11 cellular contexts compared by ENCODE assay signal in the genomic region with DNA sequence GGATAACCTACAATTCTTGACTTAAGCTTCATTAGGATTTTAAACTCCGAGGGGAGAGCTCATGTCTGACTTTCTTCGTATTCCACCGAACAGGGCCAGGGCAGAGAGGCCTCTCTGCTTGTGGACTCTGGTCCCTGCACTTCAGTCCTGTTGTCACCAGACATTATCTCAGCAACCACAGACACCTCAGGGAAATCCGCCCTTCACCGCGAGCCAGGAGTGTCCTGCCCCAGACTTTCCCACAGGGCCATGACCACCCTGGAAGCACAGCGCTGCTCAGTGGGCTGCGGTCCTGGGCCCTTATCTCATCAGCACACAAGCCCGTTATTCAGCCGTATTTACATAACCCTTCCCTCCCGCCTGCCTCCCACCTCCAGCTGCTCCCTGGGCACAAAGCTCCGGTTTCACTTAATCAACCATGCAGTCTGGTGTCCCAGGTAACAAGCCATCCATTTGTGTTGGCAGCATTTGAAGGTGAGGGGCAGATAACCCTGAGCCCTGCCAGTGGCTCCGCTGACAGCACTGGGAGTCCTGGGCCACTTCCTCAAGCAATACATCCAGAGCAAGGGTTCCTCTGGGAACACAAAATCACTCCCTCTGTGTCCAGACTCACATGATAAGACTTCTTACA.
DNase-seq lines count a peak whose midpoint lies in the region; ATAC-seq and TF ChIP-seq lines count a peak whose summit lies in the region.
"Had no signal": no experiment of that assay in that cellular context is flagged by ENCODE, and none has a peak within 500 bp of the region (broad histone marks: within the 10 kb centered on the region; RNA-seq: fewer than 3 reads in every experiment).

No MANE protein-coding gene starts in this region.

- H3K27ac ChIP-seq in heart right ventricle (peak overlapping the region in 3 of 10 donors; percentile 37 to 58 (median 39)), testis (no peak overlapping the region), osteoblast (ENCODE audit: low read depth, low read length) (no peak overlapping the region)

- H3K79me2 ChIP-seq in osteoblast (ENCODE audit: insufficient read depth, low read length): no peaks in the 10 kb centered on the region

- no peak overlapping the region for H3K27ac Mint-ChIP-seq in effector memory CD8-positive, alpha-beta T cell
- H3K27ac Mint-ChIP-seq: activated T-helper 2 cell treated with anti-CD3 and anti-CD28 coated beads, Interferon-gamma antibody, Interleukin-2, Interleukin-4, amounts not matched to agents 10 μg/mL and 5 μg/mL and 100 μg/mL, durations not matched to agents 14 hours and 24 hours and 36 hours; natural killer cell had no signal

- peaks cover 0 to 16% of the 10 kb centered on the region in 2 donors for H3K27me3 Mint-ChIP-seq in effector memory CD8-positive, alpha-beta T cell

- TF ChIP-seq CTCF in heart right ventricle (IDR thresholded peaks at IDR 0.05) (no peak), testis (IDR thresholded peaks at IDR 0.05) (no peak), osteoblast (IDR thresholded peaks at IDR 0.05; ENCODE audit: extremely low read depth, low read depth, low read length) (no peak)

- no peak overlapping the region for H3K4me3 ChIP-seq in heart right ventricle
- no peak overlapping the region for H3K4me3 ChIP-seq in testis
- H3K4me3 ChIP-seq in osteoblast (ENCODE audit: insufficient read depth, low read length): no peak overlapping the region

- no peak overlapping the region for H2AFZ ChIP-seq in osteoblast (ENCODE audit: low read length)

- DNase-seq in NCI-H1105 (lab: John Stamatoyannopoulos, UW) (peak; percentile 34), NCI-H82 treated with DMSO at 0.1 percent for 48 hours (lab: John Stamatoyannopoulos, UW; ENCODE audit: unreplicated experiment) (peak; percentile 59), heart right ventricle (peak in 1 of 2 donors; percentile 24), testis (peak; percentile 58), osteoblast (ENCODE audit: insufficient read length, low spot score, missing footprints) (no peak), NOMO-1 (lab: John Stamatoyannopoulos, UW; ENCODE audit: unreplicated experiment in 2 of 2) (no peak), amygdala (lab: John Stamatoyannopoulos, UW) (no peak)
- DNase-seq in effector memory CD8-positive, alpha-beta T cell: no peak
- DNase-seq: natural killer cell, SW 1271 had no signal

- H3K36me3 ChIP-seq in heart right ventricle (no peaks in the 10 kb centered on the region), testis (ENCODE audit: low read depth, missing control alignments) (no peaks in the 10 kb centered on the region), osteoblast (ENCODE audit: insufficient read depth, low read length) (no peaks in the 10 kb centered on the region)

- ATAC-seq in heart right ventricle: peak in 7 of 8 donors; percentile 46 to 76 (median 72)
- no peak for ATAC-seq in effector memory CD8-positive, alpha-beta T cell (replicated peaks)

- 20 to 23% methylated on average over 13 of the region's 13 CpGs for WGBS in heart right ventricle, 2 donors
- WGBS in testis, 2 donors: 11 to 18% methylated on average over 5 to 13 of the region's 13 CpGs

- no peak for TF ChIP-seq POLR2A in testis (IDR thresholded peaks at IDR 0.05)

- H3K4me2 ChIP-seq in osteoblast (ENCODE audit: insufficient read depth, low read length): no peak overlapping the region

- H4K20me1 ChIP-seq in osteoblast (ENCODE audit: insufficient read depth, low read length): no peaks in the 10 kb centered on the region

- H3K4me1 Mint-ChIP-seq in effector memory CD8-positive, alpha-beta T cell (ENCODE audit: low read depth in 2 of 2): peaks cover 0 to 5% of the 10 kb centered on the region in 2 donors

- H3K9me3 ChIP-seq in heart right ventricle: peaks cover 0 to 7% (median 0%) of the 10 kb centered on the region in 11 donors
- no peaks in the 10 kb centered on the region for H3K9me3 ChIP-seq in testis
- no peaks in the 10 kb centered on the region for H3K9me3 ChIP-seq in osteoblast (ENCODE audit: low read depth, low read length)

- H3K9me3 Mint-ChIP-seq in effector memory CD8-positive, alpha-beta T cell: no peaks in the 10 kb centered on the region
- H3K9me3 Mint-ChIP-seq: activated T-helper 2 cell treated with anti-CD3 and anti-CD28 coated beads, Interferon-gamma antibody, Interleukin-2, Interleukin-4, amounts not matched to agents 10 μg/mL and 5 μg/mL and 100 μg/mL, durations not matched to agents 14 hours and 24 hours and 36 hours; natural killer cell had no signal

- H3K27me3 ChIP-seq in heart right ventricle: peaks cover 0 to 56% (median 35%) of the 10 kb centered on the region in 7 donors
- no peaks in the 10 kb centered on the region for H3K27me3 ChIP-seq in testis
- H3K27me3 ChIP-seq in osteoblast (ENCODE audit: insufficient read depth, low read length): peaks cover 7% of the 10 kb centered on the region

- no peak overlapping the region for H3K4me3 Mint-ChIP-seq in effector memory CD8-positive, alpha-beta T cell
- H3K4me3 Mint-ChIP-seq: natural killer cell had no signal

- intact Hi-C loops in heart right ventricle (cut with DNase I) (no loop called here), testis (cut with DNase I; ENCODE audit: low total_unique reads) (loop anchor here (5.0 kb wide), 1 partner anchor 254 kb away; no protein-coding TSS in a partner anchor)

- H3K36me3 Mint-ChIP-seq in effector memory CD8-positive, alpha-beta T cell (ENCODE audit: insufficient read depth): no peaks in the 10 kb centered on the region
- H3K36me3 Mint-ChIP-seq: natural killer cell had no signal

- H3K4me1 ChIP-seq in heart right ventricle (peaks cover 0 to 23% (median 6%) of the 10 kb centered on the region in 9 donors), testis (peaks cover 10% of the 10 kb centered on the region), osteoblast (ENCODE audit: insufficient read depth, low read length) (no peaks in the 10 kb centered on the region)

Comparison
In these comparisons a context has a peak if more than half of its experiments do, and no peak if none do; other contexts are left out.
1. DNase-seq: peak in NCI-H1105 (single experiment), NCI-H82 treated with DMSO at 0.1 percent for 48 hours (single experiment) and testis (single experiment); none in osteoblast (single experiment), NOMO-1 (0 of 2), effector memory CD8-positive, alpha-beta T cell (0 of 3) and amygdala (0 of 56).